In genomic region chr4:47839259-47839658, GRCh38 we compare ENCODE assay signal across 8 cellular contexts. TPM values are rescaled to one million over a fixed set of nuclear protein-coding genes. Genes with fewer than 3 reads are reported as not detected.
DNase-seq lines count a peak whose midpoint lies in the region; ATAC-seq, FAIRE-seq and TF ChIP-seq lines count a peak whose summit lies in the region.

No MANE protein-coding gene starts in this region.

- TF ChIP-seq CTCF in GM06990 (IDR thresholded peaks at IDR 0.05; ENCODE audit: insufficient read depth, low read length, poor library complexity, severe bottlenecking) (peak; percentile 57), keratinocyte (optimal IDR thresholded peaks at IDR 0.05 in 1 of 3, IDR thresholded peaks at IDR 0.05 in 1 of 3, conservative IDR thresholded peaks at IDR 0.05 in 1 of 3; ENCODE audit: extremely low read depth in 1 of 3, insufficient read depth in 2 of 3, low read length in 3 of 3) (peak in 2 of 3 experiments; percentile 11 to 33)

- H4K20me1 ChIP-seq in keratinocyte (ENCODE audit: control insufficient read depth, extremely low read depth, insufficient read depth, low read length), result no peaks in the 10 kb centered on the region

- ATAC-seq in GM19438 (IDR thresholded peaks at IDR 0.05; ENCODE audit: low read depth, unreplicated experiment), result peak; percentile 49
- peak; percentile 69 for ATAC-seq in HG03378 (IDR thresholded peaks at IDR 0.05; ENCODE audit: unreplicated experiment)

- peak; percentile 71 for FAIRE-seq in keratinocyte (lab: Jason Lieb, UNC)
- no peak for FAIRE-seq in H54 (lab: Jason Lieb, UNC)

- peaks cover 13% of the 10 kb centered on the region for H3K4me1 ChIP-seq in keratinocyte (ENCODE audit: control insufficient read depth, extremely low read depth, insufficient read depth, low read length)
- no peaks in the 10 kb centered on the region for H3K4me1 ChIP-seq in SJCRH30

- no peaks in the 10 kb centered on the region for H3K79me2 ChIP-seq in keratinocyte (ENCODE audit: control insufficient read depth, insufficient read depth, low read length)

- no peaks in the 10 kb centered on the region for H3K9me1 ChIP-seq in keratinocyte (ENCODE audit: control insufficient read depth, extremely low read depth, insufficient read depth, low read length)

- H3K9me3 ChIP-seq in keratinocyte (ENCODE audit: control insufficient read depth, low read depth, low read length) (no peaks in the 10 kb centered on the region), SJCRH30 (replicated peaks) (no peaks in the 10 kb centered on the region)

- H3K27ac ChIP-seq in keratinocyte (ENCODE audit: control insufficient read depth, insufficient read depth, low read length) (no peak overlapping the region), SJCRH30 (no peak overlapping the region)

- H2AFZ ChIP-seq in keratinocyte (ENCODE audit: control insufficient read depth, low read length), result no peak overlapping the region

- TF ChIP-seq POLR2A in H54 (IDR thresholded peaks at IDR 0.05; ENCODE audit: low read depth, low read length), result no peak

- no peak overlapping the region for H3K9ac ChIP-seq in keratinocyte (ENCODE audit: control insufficient read depth, extremely low read depth, insufficient read depth, low read length)

- no peaks in the 10 kb centered on the region for H3K27me3 ChIP-seq in GM06990 (replicated peaks; ENCODE audit: control insufficient read depth, insufficient read depth, low read length)
- no peaks in the 10 kb centered on the region for H3K27me3 ChIP-seq in keratinocyte (ENCODE audit: control insufficient read depth, extremely low read depth, insufficient read depth, low read length)
- H3K27me3 ChIP-seq in SJCRH30, result no peaks in the 10 kb centered on the region

- H3K36me3 ChIP-seq in GM06990 (ENCODE audit: control insufficient read depth, insufficient read depth, low read length) (peaks cover 1% of the 10 kb centered on the region; the same call in 1 of the 2 replicates), keratinocyte (ENCODE audit: control insufficient read depth in 2 of 2, extremely low read depth in 1 of 2, insufficient read depth in 2 of 2, low read length in 2 of 2) (peaks cover under 1 to 3% of the 10 kb centered on the region in 2 experiments), SJCRH30 (peaks cover 3% of the 10 kb centered on the region; the same call in 1 of the 2 replicates)

- no peak overlapping the region for H3K4me2 ChIP-seq in keratinocyte (ENCODE audit: control insufficient read depth, extremely low read depth, insufficient read depth, low read depth, low read length)

- DNase-seq in GM06990 (ENCODE audit: extremely low read depth, insufficient read length), result peak; percentile 36
- peak; percentile 21 for DNase-seq in activated T-cell treated with anti-CD3 and anti-CD28 coated beads, Interleukin-2, amount 50 U/mL, for 1 hour
- DNase-seq in keratinocyte (ENCODE audit: low read depth, low spot score), result no peak
- DNase-seq in SJCRH30, result no peak
- DNase-seq in H54 (ENCODE audit: insufficient read length, low spot score), result no peak
- no peak for DNase-seq in activated CD8-positive, alpha-beta memory T cell treated with anti-CD3 and anti-CD28 coated beads for 24 hours

- dilution Hi-C loops in keratinocyte (cut with MboI; ENCODE audit: extremely low pct_ligation_motif_present, low sequenced_read_pairs), result no loop called here

- H3K4me3 ChIP-seq in GM06990 (replicated peaks; ENCODE audit: low read depth, low read length) (no peak overlapping the region), keratinocyte (ENCODE audit: control insufficient read depth in 2 of 3, extremely low read depth in 1 of 3, insufficient read depth in 2 of 3, low read depth in 1 of 3, low read length in 3 of 3) (no peak overlapping the region), SJCRH30 (no peak overlapping the region)

RNA-seq across cellular contexts. Expression of gene CORIN, which starts 1.4 kb away (rescaled TPM):
- polyA plus RNA-seq in keratinocyte, result 0.11 to 0.37 TPM (median 0.14 TPM) in 3 replicates
- polyA plus RNA-seq in keratinocyte (2011; ENCODE audit: low read depth), result 0.10 TPM
- 0.03 and 0.12 TPM in 2 replicates for polyA plus RNA-seq in keratinocyte (2011; cell fraction: cytosol; rRNA removed)
- polyA plus RNA-seq in keratinocyte (2011; cell fraction: nucleus; rRNA removed), result 0.70 and 0.79 TPM in 2 replicates
- 0.15 and 1.2 TPM in 2 replicates for polyA plus RNA-seq in keratinocyte (2012; ENCODE audit: low replicate concordance)
- 0.66 to 0.77 TPM in 2 of 3 replicates, not detected in the other for polyA minus RNA-seq in keratinocyte
- not detected for polyA minus RNA-seq in keratinocyte (2011; cell fraction: cytosol; rRNA and poly(A)+ RNA removed)
- 0.42 and 0.62 TPM in 2 replicates for polyA minus RNA-seq in keratinocyte (2011; cell fraction: nucleus; rRNA and poly(A)+ RNA removed)
- total RNA-seq in SJCRH30 (2014; rRNA removed; shearing (Covaris generic)), result 0.08 and 0.38 TPM in 2 replicates

Comparison
In these comparisons a context has a peak if more than half of its experiments do, and no peak if none do; other contexts are left out.
1. DNase-seq: peak in GM06990 (single experiment) and activated T-cell treated with anti-CD3 and anti-CD28 coated beads, Interleukin-2, amount 50 U/mL, for 1 hour (single experiment); none in keratinocyte (single experiment), SJCRH30 (0 of 2), H54 (single experiment) and activated CD8-positive, alpha-beta memory T cell treated with anti-CD3 and anti-CD28 coated beads for 24 hours (single experiment).